8 cellular contexts compared by ENCODE assay signal in genomic region chrX:139559383-139560042, GRCh38. TPM values are rescaled to one million over a fixed set of nuclear protein-coding genes. Genes with fewer than 3 reads are reported as not detected.
A peak's percentile ranks its signal among the peaks of the same experiment; 100 is the strongest.
DNase-seq lines count a peak whose midpoint lies in the region; ATAC-seq and TF ChIP-seq lines count a peak whose summit lies in the region.

No MANE protein-coding gene starts in this region.

- no peaks in the 10 kb centered on the region for H3K27me3 Mint-ChIP-seq in endothelial cell (ENCODE audit: unreplicated experiment)
- peaks cover 0 to 10% of the 10 kb centered on the region in 2 donors for H3K27me3 Mint-ChIP-seq in natural killer cell treated with Interleukin-12 subunit alpha and Interleukin-12 subunit beta and Interleukin-15 and Interleukin-18, amount 100 ng/mL, for 72 hours

- peak; percentile 44 for TF ChIP-seq CTCF in endothelial cell (IDR thresholded peaks at IDR 0.05; ENCODE audit: unreplicated experiment)
- TF ChIP-seq CTCF in neural cell (IDR thresholded peaks at IDR 0.05; ENCODE audit: poor library complexity, severe bottlenecking): peak; percentile 70

- H3K36me3 Mint-ChIP-seq in endothelial cell (ENCODE audit: low read depth, unreplicated experiment): no peaks in the 10 kb centered on the region
- H3K36me3 Mint-ChIP-seq in natural killer cell treated with Interleukin-12 subunit alpha and Interleukin-12 subunit beta and Interleukin-15 and Interleukin-18, amount 100 ng/mL, for 72 hours: no peaks in the 10 kb centered on the region

- no peak for TF ChIP-seq EP300 in neural cell (conservative IDR thresholded peaks at IDR 0.05; ENCODE audit: poor library complexity, severe bottlenecking)

- H4K20me1 ChIP-seq in neural cell (ENCODE audit: insufficient read depth): no peaks in the 10 kb centered on the region

- no peaks in the 10 kb centered on the region for H3K9me3 ChIP-seq in neural cell (ENCODE audit: low read length)

- ATAC-seq in GM18870 (IDR thresholded peaks at IDR 0.05; ENCODE audit: unreplicated experiment) (peak; percentile 88), HG03108 (IDR thresholded peaks at IDR 0.05; ENCODE audit: unreplicated experiment) (peak; percentile 71), HG02571 (IDR thresholded peaks at IDR 0.05; ENCODE audit: unreplicated experiment) (no peak)
- ATAC-seq in natural killer cell treated with Interleukin-12 subunit alpha and Interleukin-12 subunit beta and Interleukin-15 and Interleukin-18, amount 100 ng/mL, for 72 hours: no peak

- H3K79me2 ChIP-seq in neural cell (replicated peaks; ENCODE audit: insufficient read depth, low read length): no peaks in the 10 kb centered on the region

- H2AFZ ChIP-seq in neural cell (ENCODE audit: low read depth, low read length): no peak overlapping the region

- peak; percentile 74 for TF ChIP-seq RAD21 in neural cell (conservative IDR thresholded peaks at IDR 0.05)

- no peak overlapping the region for H3K9ac ChIP-seq in neural cell (ENCODE audit: low read length)

- H3K9me2 ChIP-seq in neural cell (ENCODE audit: insufficient read depth, low read length): no peaks in the 10 kb centered on the region

- no peak overlapping the region for H3K4me2 ChIP-seq in neural cell (ENCODE audit: low read length)

- H3F3A ChIP-seq in neural cell (ENCODE audit: insufficient read depth, low read length, poor library complexity, severe bottlenecking): no peaks in the 10 kb centered on the region

- no peak overlapping the region for H3K27ac Mint-ChIP-seq in endothelial cell (ENCODE audit: unreplicated experiment)
- H3K27ac Mint-ChIP-seq in natural killer cell treated with Interleukin-12 subunit alpha and Interleukin-12 subunit beta and Interleukin-15 and Interleukin-18, amount 100 ng/mL, for 72 hours: no peak overlapping the region

- no peak overlapping the region for H3K4me3 Mint-ChIP-seq in endothelial cell (ENCODE audit: unreplicated experiment)
- no peak overlapping the region for H3K4me3 Mint-ChIP-seq in natural killer cell treated with Interleukin-12 subunit alpha and Interleukin-12 subunit beta and Interleukin-15 and Interleukin-18, amount 100 ng/mL, for 72 hours

- H3K27me3 ChIP-seq in neural cell (ENCODE audit: insufficient read depth, low read depth, low read length): no peaks in the 10 kb centered on the region

- no peaks in the 10 kb centered on the region for H3K9me3 Mint-ChIP-seq in endothelial cell (ENCODE audit: unreplicated experiment)
- no peaks in the 10 kb centered on the region for H3K9me3 Mint-ChIP-seq in natural killer cell treated with Interleukin-12 subunit alpha and Interleukin-12 subunit beta and Interleukin-15 and Interleukin-18, amount 100 ng/mL, for 72 hours

- DNase-seq in D341Med (ENCODE audit: low spot score): peak; percentile 20
- DNase-seq in NCI-H82 treated with DMSO at 0.1 percent for 48 hours (lab: John Stamatoyannopoulos, UW; ENCODE audit: unreplicated experiment): peak; percentile 6
- peak; percentile 41 for DNase-seq in endothelial cell (ENCODE audit: low spot score)
- no peak for DNase-seq in natural killer cell treated with Interleukin-12 subunit alpha and Interleukin-12 subunit beta and Interleukin-15 and Interleukin-18, amount 100 ng/mL, for 72 hours (ENCODE audit: low spot score)

- H3K27ac ChIP-seq in neural cell (ENCODE audit: low read length): no peak overlapping the region

- H3K36me3 ChIP-seq in neural cell (ENCODE audit: insufficient read depth, low read length): no peaks in the 10 kb centered on the region

- no peaks in the 10 kb centered on the region for H3K4me1 Mint-ChIP-seq in endothelial cell (ENCODE audit: unreplicated experiment)
- no peaks in the 10 kb centered on the region for H3K4me1 Mint-ChIP-seq in natural killer cell treated with Interleukin-12 subunit alpha and Interleukin-12 subunit beta and Interleukin-15 and Interleukin-18, amount 100 ng/mL, for 72 hours (ENCODE audit: low read depth in 2 of 2)

- no peak overlapping the region for H3K4me3 ChIP-seq in neural cell (ENCODE audit: low read length)

TF ChIP-seq in neural cell, 6 proteins besides CTCF, POLR2A, EP300 and RAD21:
- peak; percentile 75 for TF ChIP-seq SMC3 (conservative IDR thresholded peaks at IDR 0.05; ENCODE audit: poor library complexity)
- TF ChIP-seq, protein P1, sequence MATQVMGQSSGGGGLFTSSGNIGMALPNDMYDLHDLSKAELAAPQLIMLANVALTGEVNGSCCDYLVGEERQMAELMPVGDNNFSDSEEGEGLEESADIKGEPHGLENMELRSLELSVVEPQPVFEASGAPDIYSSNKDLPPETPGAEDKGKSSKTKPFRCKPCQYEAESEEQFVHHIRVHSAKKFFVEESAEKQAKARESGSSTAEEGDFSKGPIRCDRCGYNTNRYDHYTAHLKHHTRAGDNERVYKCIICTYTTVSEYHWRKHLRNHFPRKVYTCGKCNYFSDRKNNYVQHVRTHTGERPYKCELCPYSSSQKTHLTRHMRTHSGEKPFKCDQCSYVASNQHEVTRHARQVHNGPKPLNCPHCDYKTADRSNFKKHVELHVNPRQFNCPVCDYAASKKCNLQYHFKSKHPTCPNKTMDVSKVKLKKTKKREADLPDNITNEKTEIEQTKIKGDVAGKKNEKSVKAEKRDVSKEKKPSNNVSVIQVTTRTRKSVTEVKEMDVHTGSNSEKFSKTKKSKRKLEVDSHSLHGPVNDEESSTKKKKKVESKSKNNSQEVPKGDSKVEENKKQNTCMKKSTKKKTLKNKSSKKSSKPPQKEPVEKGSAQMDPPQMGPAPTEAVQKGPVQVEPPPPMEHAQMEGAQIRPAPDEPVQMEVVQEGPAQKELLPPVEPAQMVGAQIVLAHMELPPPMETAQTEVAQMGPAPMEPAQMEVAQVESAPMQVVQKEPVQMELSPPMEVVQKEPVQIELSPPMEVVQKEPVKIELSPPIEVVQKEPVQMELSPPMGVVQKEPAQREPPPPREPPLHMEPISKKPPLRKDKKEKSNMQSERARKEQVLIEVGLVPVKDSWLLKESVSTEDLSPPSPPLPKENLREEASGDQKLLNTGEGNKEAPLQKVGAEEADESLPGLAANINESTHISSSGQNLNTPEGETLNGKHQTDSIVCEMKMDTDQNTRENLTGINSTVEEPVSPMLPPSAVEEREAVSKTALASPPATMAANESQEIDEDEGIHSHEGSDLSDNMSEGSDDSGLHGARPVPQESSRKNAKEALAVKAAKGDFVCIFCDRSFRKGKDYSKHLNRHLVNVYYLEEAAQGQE (IDR thresholded peaks at IDR 0.05; ENCODE audit: borderline replicate concordance): no peak

RNA-seq across cellular contexts. Expression of gene F9, which starts 29.0 kb away (rescaled TPM):
- total RNA-seq in endothelial cell (ENCODE audit: unreplicated experiment): not detected
- not detected in 2 replicates for polyA plus RNA-seq in neural cell
- polyA minus RNA-seq in neural cell: not detected in 2 replicates
- not detected for total RNA-seq in natural killer cell treated with Interleukin-12 subunit alpha and Interleukin-12 subunit beta and Interleukin-15 and Interleukin-18, amount 100 ng/mL, for 72 hours

Comparison
In these comparisons a context has a peak if more than half of its experiments do, and no peak if none do; other contexts are left out.
1. ATAC-seq: peak in GM18870 (single experiment) and HG03108 (single experiment); none in HG02571 (single experiment) and natural killer cell treated with Interleukin-12 subunit alpha and Interleukin-12 subunit beta and Interleukin-15 and Interleukin-18, amount 100 ng/mL, for 72 hours (0 of 2).